Comparison of ENCODE assay signal across 25 cellular contexts in genomic region chr4:19655666-19656065, GRCh38.
"Had no signal": no experiment of that assay in that cellular context is flagged by ENCODE, and none has a peak within 500 bp of the region (broad histone marks: within the 10 kb centered on the region; RNA-seq: fewer than 3 reads in every experiment).

No MANE protein-coding gene starts in this region.

- ATAC-seq: effector memory CD8-positive, alpha-beta T cell; esophagus mucosa; gastrocnemius medialis; heart right ventricle; left cardiac atrium; left lung; left ventricle myocardium superior; lower lobe of right lung; mucosa of descending colon had no signal

- H3K9me3 Mint-ChIP-seq: dendritic cell treated with granulocyte-macrophage colony-stimulating factor and Interleukin-4, amounts not matched to agents 40 ng/mL and 50 ng/mL, for 4 days; endodermal cell had no signal

- H3K4me3 Mint-ChIP-seq: dendritic cell treated with granulocyte-macrophage colony-stimulating factor and Interleukin-4, amounts not matched to agents 40 ng/mL and 50 ng/mL, for 4 days; effector memory CD8-positive, alpha-beta T cell; endodermal cell; naive B cell had no signal

- H3K4me3 ChIP-seq: colonic mucosa, esophagus squamous epithelium, gastrocnemius medialis, heart right ventricle, left lung, lower lobe of right lung, mucosa of descending colon had no signal

- DNase-seq: colonic mucosa; cortex of kidney; effector CD8-positive, alpha-beta T cell; effector memory CD8-positive, alpha-beta T cell; endodermal cell; erythroblast; esophagus squamous epithelium; foreskin fibroblast; foreskin melanocyte; gastrocnemius medialis; glutamatergic neuron; head of caudate nucleus; heart right ventricle; hippocampal formation; left cardiac atrium; left ventricle myocardium superior; lower lobe of right lung; mesendoderm; midbrain; mucosa of descending colon; naive B cell had no signal

- H3K27ac ChIP-seq: colonic mucosa, epithelial cell of prostate, esophagus squamous epithelium, gastrocnemius medialis, heart right ventricle, left lung, lower lobe of right lung had no signal

- H3K36me3 Mint-ChIP-seq: naive B cell had no signal

- H3K27ac Mint-ChIP-seq: dendritic cell treated with granulocyte-macrophage colony-stimulating factor and Interleukin-4, amounts not matched to agents 40 ng/mL and 50 ng/mL, for 4 days; effector memory CD8-positive, alpha-beta T cell; endodermal cell; naive B cell had no signal

- H3K27me3 ChIP-seq: colonic mucosa, esophagus squamous epithelium, gastrocnemius medialis, heart right ventricle, left lung had no signal

- H3K27me3 Mint-ChIP-seq: dendritic cell treated with granulocyte-macrophage colony-stimulating factor and Interleukin-4, amounts not matched to agents 40 ng/mL and 50 ng/mL, for 4 days; effector memory CD8-positive, alpha-beta T cell; naive B cell had no signal

- H3K4me1 ChIP-seq: colonic mucosa, esophagus squamous epithelium, gastrocnemius medialis, left lung, lower lobe of right lung had no signal

- H3K9me3 ChIP-seq: colonic mucosa, esophagus squamous epithelium, gastrocnemius medialis, left lung, lower lobe of right lung, mucosa of descending colon had no signal

- H3K4me1 Mint-ChIP-seq: endodermal cell, naive B cell had no signal

- H3K36me3 ChIP-seq: colonic mucosa, esophagus squamous epithelium, gastrocnemius medialis, heart right ventricle, left lung, lower lobe of right lung had no signal
